10 cellular contexts compared by ENCODE assay signal in the genomic region with DNA sequence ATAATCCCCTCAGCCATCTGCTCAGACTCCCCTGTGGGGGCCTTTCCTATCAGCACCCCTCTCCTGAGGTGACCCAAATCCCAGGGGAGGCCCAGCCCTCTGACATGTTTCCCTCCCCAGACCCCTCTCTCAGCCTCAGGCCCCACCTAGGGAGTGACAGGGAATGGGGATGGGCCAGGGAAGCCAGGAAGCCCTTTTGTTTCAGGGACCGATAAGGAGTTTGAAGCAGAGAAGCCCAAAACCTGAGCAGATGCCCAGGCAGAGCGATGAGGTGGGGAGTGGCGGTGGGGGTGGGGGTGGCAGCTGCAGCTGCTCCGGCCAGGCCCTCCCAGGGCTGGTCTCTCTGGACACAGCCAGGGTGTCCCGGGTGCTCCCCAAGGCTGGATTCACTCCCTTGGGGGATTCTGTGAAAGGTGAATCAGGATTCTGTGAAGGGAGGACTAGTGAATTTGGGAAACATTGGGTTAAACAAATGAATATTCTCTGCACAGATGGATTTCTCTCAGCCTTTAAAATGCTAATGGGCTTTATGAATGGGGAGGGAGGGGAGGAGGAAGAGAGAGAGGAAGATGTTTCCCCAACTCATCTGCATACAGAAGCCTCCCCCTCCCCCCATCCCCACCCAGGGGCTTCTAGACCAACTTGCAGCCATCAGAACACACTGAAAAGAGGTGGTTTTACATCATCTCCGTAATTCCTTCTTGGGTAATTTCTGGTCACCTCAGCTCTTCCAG. TPM values are rescaled to one million over a fixed set of nuclear protein-coding genes. Genes with fewer than 3 reads are reported as not detected.
DNase-seq lines count a peak whose midpoint lies in the region; ATAC-seq and TF ChIP-seq lines count a peak whose summit lies in the region.
"Had no signal": no experiment of that assay in that cellular context is flagged by ENCODE, and none has a peak within 500 bp of the region (broad histone marks: within the 10 kb centered on the region; RNA-seq: fewer than 3 reads in every experiment).

No MANE protein-coding gene starts in this region.

- 87% methylated on average over 6 of the region's 6 CpGs for WGBS in thymus
- 95% methylated on average over 5 of the region's 6 CpGs for WGBS in SK-N-SH (ENCODE audit: low lambda C conversion rate)

- H3K27me3 Mint-ChIP-seq in activated CD8-positive, alpha-beta memory T cell treated with anti-CD3 and anti-CD28 coated beads, Interleukin-2, amount 10 ng/mL, durations not matched to agents 7 days and 5 days, result no peaks in the 10 kb centered on the region
- H3K27me3 Mint-ChIP-seq in T-helper 17 cell, result no peaks in the 10 kb centered on the region

- peaks cover 80% of the 10 kb centered on the region for H3K36me3 Mint-ChIP-seq in activated CD8-positive, alpha-beta memory T cell treated with anti-CD3 and anti-CD28 coated beads, Interleukin-2, amount 10 ng/mL, durations not matched to agents 7 days and 5 days
- peaks cover 16% of the 10 kb centered on the region for H3K36me3 Mint-ChIP-seq in T-helper 17 cell (ENCODE audit: low read depth)

- no peak for DNase-seq in activated CD8-positive, alpha-beta memory T cell treated with anti-CD3 and anti-CD28 coated beads, Interleukin-2, amount 10 ng/mL, durations not matched to agents 7 days and 5 days
- no peak for DNase-seq in activated CD8-positive, alpha-beta memory T cell treated with anti-CD3 and anti-CD28 coated beads for 24 hours
- DNase-seq in T-helper 17 cell (no peak), SK-N-SH (no peak), pons (ENCODE audit: low spot score) (no peak)
- no peak for DNase-seq in stimulated activated CD4-positive, alpha-beta T cell treated with anti-CD3 and anti-CD28 coated beads, Interleukin-1b, Interleukin-23, amount 100 ng/mL, for 48 hours

- H3K27me3 ChIP-seq in iPS-20b (ENCODE audit: insufficient read depth, low read length), result no peaks in the 10 kb centered on the region
- H3K27me3 ChIP-seq in thymus (ENCODE audit: control insufficient read depth, insufficient read depth), result no peaks in the 10 kb centered on the region
- H3K27me3 ChIP-seq in SK-N-SH (ENCODE audit: insufficient read depth), result no peaks in the 10 kb centered on the region
- H3K27me3 ChIP-seq: cardiac muscle cell had no signal

- no peak for TF ChIP-seq CTCF in SK-N-SH (IDR thresholded peaks at IDR 0.05)

- H3K4me1 Mint-ChIP-seq in activated CD8-positive, alpha-beta memory T cell treated with anti-CD3 and anti-CD28 coated beads, Interleukin-2, amount 10 ng/mL, durations not matched to agents 7 days and 5 days, result peaks cover 96% of the 10 kb centered on the region
- peaks cover 78% of the 10 kb centered on the region for H3K4me1 Mint-ChIP-seq in T-helper 17 cell

- no peak overlapping the region for H2AFZ ChIP-seq in SK-N-SH (ENCODE audit: low read depth)

- H3K9ac ChIP-seq in iPS-20b (ENCODE audit: low read depth, low read length), result peak overlapping the region; percentile 71; the same call in 1 of the 2 replicates
- no peak overlapping the region for H3K9ac ChIP-seq in SK-N-SH

- TF ChIP-seq RAD21 in SK-N-SH (IDR thresholded peaks at IDR 0.05; ENCODE audit: low read length), result no peak

- H3K27ac ChIP-seq in iPS-20b (ENCODE audit: low read length), result peak overlapping the region; percentile 81
- peak overlapping the region; percentile 89 for H3K27ac ChIP-seq in thymus (ENCODE audit: low read depth)
- H3K27ac ChIP-seq in SK-N-SH (ENCODE audit: low read depth in 2 of 2, low read length in 1 of 2), result no peak overlapping the region
- H3K27ac ChIP-seq: cardiac muscle cell had no signal

- TF ChIP-seq EP300 in SK-N-SH (IDR thresholded peaks at IDR 0.05; ENCODE audit: borderline replicate concordance in 1 of 2, low read depth in 1 of 2, low read length in 1 of 2), result no peak

- H3K4me2 ChIP-seq in SK-N-SH, result no peak overlapping the region

- CTCF ChIA-PET in activated CD8-positive, alpha-beta memory T cell treated with anti-CD3 and anti-CD28 coated beads, Interleukin-2, amount 10 ng/mL, durations not matched to agents 7 days and 5 days (lab: Charles Lee), result interaction anchor here (1.4 to 4.4 kb wide), 2 partner anchors 15 to 23 kb away, joined by 3 to 71 read pairs; a partner anchor contains a TSS
- CTCF ChIA-PET in SK-N-SH (lab: Yijun Ruan, JAX), result interaction anchor here (0.8 kb wide), 1 partner anchor 79 kb away, joined by 3 read pairs; no protein-coding TSS in a partner anchor

- H3K4me1 ChIP-seq in iPS-20b (ENCODE audit: insufficient read depth, low read length), result peaks cover 39% of the 10 kb centered on the region
- H3K4me1 ChIP-seq in thymus (ENCODE audit: control insufficient read depth, insufficient read depth, low read length), result peaks cover 72% of the 10 kb centered on the region
- peaks cover 5 to 18% of the 10 kb centered on the region in 2 experiments; a peak in 2 of 4 replicates for H3K4me1 ChIP-seq in SK-N-SH (ENCODE audit: control insufficient read depth in 1 of 2, insufficient read depth in 2 of 2, low read depth in 1 of 2, low read length in 1 of 2)

- H3K9me2 ChIP-seq in SK-N-SH, result no peaks in the 10 kb centered on the region

- H3K9me3 Mint-ChIP-seq in activated CD8-positive, alpha-beta memory T cell treated with anti-CD3 and anti-CD28 coated beads, Interleukin-2, amount 10 ng/mL, durations not matched to agents 7 days and 5 days (ENCODE audit: low read depth), result no peaks in the 10 kb centered on the region

- H3K36me3 ChIP-seq in iPS-20b (ENCODE audit: insufficient read depth, low read depth, low read length) (peaks cover 31% of the 10 kb centered on the region), thymus (ENCODE audit: control insufficient read depth, insufficient read depth) (peaks cover 52% of the 10 kb centered on the region), SK-N-SH (replicated peaks in 1 of 2; ENCODE audit: control insufficient read depth in 1 of 2, insufficient read depth in 2 of 2, low read length in 1 of 2) (no peaks in the 10 kb centered on the region)

- no peaks in the 10 kb centered on the region for H3K9me3 ChIP-seq in T-helper 17 cell (ENCODE audit: control insufficient read depth, low read length, poor library complexity, severe bottlenecking)
- no peaks in the 10 kb centered on the region for H3K9me3 ChIP-seq in iPS-20b (ENCODE audit: insufficient read depth, low read depth, low read length)
- H3K9me3 ChIP-seq in thymus (ENCODE audit: control insufficient read depth), result no peaks in the 10 kb centered on the region
- H3K9me3 ChIP-seq in SK-N-SH, result no peaks in the 10 kb centered on the region

- H3K79me2 ChIP-seq in SK-N-SH (ENCODE audit: insufficient read depth), result no peaks in the 10 kb centered on the region

- H4K20me1 ChIP-seq in SK-N-SH (ENCODE audit: insufficient read depth), result no peaks in the 10 kb centered on the region

- ATAC-seq in activated CD8-positive, alpha-beta memory T cell treated with anti-CD3 and anti-CD28 coated beads, Interleukin-2, amount 10 ng/mL, durations not matched to agents 7 days and 5 days, result no peak
- ATAC-seq in T-helper 17 cell, result no peak

- H3K4me3 ChIP-seq in iPS-20b (ENCODE audit: low read length) (peak overlapping the region; percentile 46; the same call in 1 of the 2 replicates), thymus (ENCODE audit: low read length) (no peak overlapping the region), SK-N-SH (ENCODE audit: low read depth in 2 of 2, low read length in 1 of 2) (no peak overlapping the region)
- H3K4me3 ChIP-seq: cardiac muscle cell had no signal

- H3K27ac Mint-ChIP-seq in activated CD8-positive, alpha-beta memory T cell treated with anti-CD3 and anti-CD28 coated beads, Interleukin-2, amount 10 ng/mL, durations not matched to agents 7 days and 5 days, result peak overlapping the region; percentile 93
- H3K27ac Mint-ChIP-seq in T-helper 17 cell, result peak overlapping the region; percentile 84

- H3F3A ChIP-seq in SK-N-SH (replicated peaks; ENCODE audit: insufficient read depth), result peaks cover 3% of the 10 kb centered on the region

- POLR2A ChIA-PET in SK-N-SH (lab: Yijun Ruan, JAX), result no interaction called here

- no peak overlapping the region for H3K4me3 Mint-ChIP-seq in activated CD8-positive, alpha-beta memory T cell treated with anti-CD3 and anti-CD28 coated beads, Interleukin-2, amount 10 ng/mL, durations not matched to agents 7 days and 5 days
- H3K4me3 Mint-ChIP-seq in T-helper 17 cell, result peak overlapping the region; percentile 86

TF ChIP-seq in SK-N-SH, 30 proteins besides CTCF, POLR2A, EP300 and RAD21:
- TF ChIP-seq GABPA (IDR thresholded peaks at IDR 0.05; ENCODE audit: low read depth) (no peak), FOSL2 (IDR thresholded peaks at IDR 0.05; ENCODE audit: borderline replicate concordance, low read depth) (no peak)

RNA-seq across cellular contexts. Expression of a gene that starts 17.4 kb away (rescaled TPM):
- 100 to 1,000 TPM; 432 to 500 TPM for total RNA-seq in activated CD8-positive, alpha-beta memory T cell treated with anti-CD3 and anti-CD28 coated beads, Interleukin-2, amount 10 ng/mL, durations not matched to agents 7 days and 5 days
- total RNA-seq in T-helper 17 cell, result 100 to 1,000 TPM; 263 to 323 TPM
- polyA plus RNA-seq in thymus (162 TPM), SK-N-SH (2012; rRNA removed) (0.70 and 0.84 TPM in 2 replicates)
- 0.28 and 0.55 TPM in 2 replicates for polyA plus RNA-seq in SK-N-SH (2012; cell fraction: cytosol; rRNA removed)
- 2.4 and 3.0 TPM in 2 replicates for polyA plus RNA-seq in SK-N-SH (2012; cell fraction: nucleus; rRNA removed)

RNA-seq across cellular contexts. Expression of a gene that starts 40.7 kb away (rescaled TPM):
- total RNA-seq in activated CD8-positive, alpha-beta memory T cell treated with anti-CD3 and anti-CD28 coated beads, Interleukin-2, amount 10 ng/mL, durations not matched to agents 7 days and 5 days, result not detected
- not detected for total RNA-seq in T-helper 17 cell
- polyA plus RNA-seq in thymus (1.1 TPM), SK-N-SH (2012; rRNA removed) (not detected in 2 replicates)
- polyA plus RNA-seq in SK-N-SH (2012; cell fraction: cytosol; rRNA removed), result not detected in 2 replicates
- polyA plus RNA-seq in SK-N-SH (2012; cell fraction: nucleus; rRNA removed), result not detected in 2 replicates
- total RNA-seq: cardiac muscle cell, HT1080 had no signal
- polyA plus RNA-seq: cardiac muscle cell had no signal

RNA-seq across cellular contexts. Expression of a gene that starts 47.5 kb away (rescaled TPM):
- total RNA-seq in activated CD8-positive, alpha-beta memory T cell treated with anti-CD3 and anti-CD28 coated beads, Interleukin-2, amount 10 ng/mL, durations not matched to agents 7 days and 5 days, result not detected
- not detected for total RNA-seq in T-helper 17 cell
- polyA plus RNA-seq in thymus (3.4 TPM), SK-N-SH (2012; rRNA removed) (not detected in 2 replicates)
- polyA plus RNA-seq in SK-N-SH (2012; cell fraction: cytosol; rRNA removed), result not detected in 2 replicates
- not detected in 2 replicates for polyA plus RNA-seq in SK-N-SH (2012; cell fraction: nucleus; rRNA removed)
- total RNA-seq: cardiac muscle cell, HT1080 had no signal

Comparison
In these comparisons a context has a peak if more than half of its experiments do, and no peak if none do; other contexts are left out.
1. H3K27ac ChIP-seq: peak in iPS-20b (single experiment) and thymus (single experiment); none in SK-N-SH (0 of 2).